1 cellular context compared by ENCODE assay signal in the genomic region with DNA sequence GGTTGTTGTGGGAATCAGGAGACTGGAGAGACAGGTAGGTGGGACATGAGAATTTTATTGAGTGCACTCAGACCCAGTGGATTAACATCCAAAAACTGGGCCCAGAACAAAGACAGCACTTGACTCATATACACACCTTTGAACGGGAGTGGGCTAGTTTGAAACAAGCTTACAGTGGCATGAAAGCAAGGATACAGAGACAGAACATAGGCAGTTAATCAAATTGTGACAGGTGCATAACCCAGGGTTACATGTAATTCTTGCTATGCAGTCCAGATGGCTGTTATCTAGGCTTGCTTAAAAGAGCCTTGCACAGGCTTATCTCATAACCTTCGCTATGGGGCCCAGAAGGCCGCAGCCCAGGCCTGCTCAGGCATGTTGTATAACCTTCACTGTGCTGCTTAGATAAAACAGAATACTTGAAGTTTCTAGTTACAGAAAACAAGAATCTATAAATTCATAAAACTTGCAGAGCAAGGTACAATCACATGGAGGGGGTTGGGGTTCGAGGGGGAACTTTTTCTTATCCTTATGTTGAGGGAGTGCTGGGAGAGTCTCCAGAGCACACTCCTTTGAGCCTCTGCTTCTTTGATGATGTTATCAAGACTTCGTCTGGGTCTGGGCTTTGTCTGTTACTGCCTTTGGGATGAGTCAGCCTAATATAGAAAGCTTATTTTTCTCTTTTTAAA.
TF ChIP-seq lines count a peak whose summit lies in the region.

No MANE protein-coding gene starts in this region.

TF ChIP-seq in K562, 482 proteins besides CTCF, POLR2A, EP300 and RAD21 (continued from another document and continues in another):
- TF ChIP-seq, protein P1, sequence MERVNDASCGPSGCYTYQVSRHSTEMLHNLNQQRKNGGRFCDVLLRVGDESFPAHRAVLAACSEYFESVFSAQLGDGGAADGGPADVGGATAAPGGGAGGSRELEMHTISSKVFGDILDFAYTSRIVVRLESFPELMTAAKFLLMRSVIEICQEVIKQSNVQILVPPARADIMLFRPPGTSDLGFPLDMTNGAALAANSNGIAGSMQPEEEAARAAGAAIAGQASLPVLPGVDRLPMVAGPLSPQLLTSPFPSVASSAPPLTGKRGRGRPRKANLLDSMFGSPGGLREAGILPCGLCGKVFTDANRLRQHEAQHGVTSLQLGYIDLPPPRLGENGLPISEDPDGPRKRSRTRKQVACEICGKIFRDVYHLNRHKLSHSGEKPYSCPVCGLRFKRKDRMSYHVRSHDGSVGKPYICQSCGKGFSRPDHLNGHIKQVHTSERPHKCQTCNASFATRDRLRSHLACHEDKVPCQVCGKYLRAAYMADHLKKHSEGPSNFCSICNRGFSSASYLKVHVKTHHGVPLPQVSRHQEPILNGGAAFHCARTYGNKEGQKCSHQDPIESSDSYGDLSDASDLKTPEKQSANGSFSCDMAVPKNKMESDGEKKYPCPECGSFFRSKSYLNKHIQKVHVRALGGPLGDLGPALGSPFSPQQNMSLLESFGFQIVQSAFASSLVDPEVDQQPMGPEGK (CRISPR knock-in tag; IDR thresholded peaks at IDR 0.05; ENCODE audit: borderline replicate concordance), result no peak
- TF ChIP-seq SIRT6 (IDR thresholded peaks at IDR 0.05; ENCODE audit: low read depth, low read length) (no peak), SMARCA5 (IDR thresholded peaks at IDR 0.05) (no peak), EWSR1 (IDR thresholded peaks at IDR 0.05; ENCODE audit: borderline replicate concordance, low read depth, partially characterized antibody) (no peak), JUN (IDR thresholded peaks at IDR 0.05; ENCODE audit: borderline replicate concordance, low read depth, low read length) (peak; percentile 60; the same call in 1 of the 2 replicates), JUN (CRISPR knock-in tag; IDR thresholded peaks at IDR 0.05; ENCODE audit: borderline replicate concordance) (no peak), ZKSCAN3 (CRISPR knock-in tag; IDR thresholded peaks at IDR 0.05) (no peak), ZNF785 (CRISPR knock-in tag; IDR thresholded peaks at IDR 0.05) (no peak), CBX1 (IDR thresholded peaks at IDR 0.05; ENCODE audit: low read depth) (peak; percentile 93), ZNF311 (CRISPR knock-in tag; IDR thresholded peaks at IDR 0.05) (no peak), RBBP5 (IDR thresholded peaks at IDR 0.05; ENCODE audit: borderline replicate concordance, insufficient read depth, low read length, poor library complexity, severe bottlenecking) (no peak), ZNF174 (CRISPR knock-in tag; IDR thresholded peaks at IDR 0.05) (no peak), MBD2 (IDR thresholded peaks at IDR 0.05; ENCODE audit: borderline replicate concordance, low read depth) (no peak), ZFPM2 (CRISPR knock-in tag; IDR thresholded peaks at IDR 0.05) (no peak), DIDO1 (tag; IDR thresholded peaks at IDR 0.05; ENCODE audit: low read depth) (no peak), ZNF431 (CRISPR knock-in tag; IDR thresholded peaks at IDR 0.05) (peak; percentile 54; the same call in 1 of the 2 replicates), TAF1 (IDR thresholded peaks at IDR 0.05; ENCODE audit: control insufficient read depth, extremely low read depth, insufficient read depth, low read length, severe bottlenecking) (no peak), ZNF668 (CRISPR knock-in tag; IDR thresholded peaks at IDR 0.05) (no peak), ZNF583 (CRISPR knock-in tag; IDR thresholded peaks at IDR 0.05) (no peak), SMARCA4 (IDR thresholded peaks at IDR 0.05) (peak; percentile 82), TGIF2 (CRISPR knock-in tag; IDR thresholded peaks at IDR 0.05) (no peak), GATAD2B (IDR thresholded peaks at IDR 0.05; ENCODE audit: borderline replicate concordance) (no peak), CTBP1 (IDR thresholded peaks at IDR 0.05; ENCODE audit: borderline replicate concordance) (0 out of 2 replicates have a peak, but pooled peaks have one; percentile 15), BRCA1 (IDR thresholded peaks at IDR 0.05) (no peak), BRCA1 (CRISPR knock-in tag; IDR thresholded peaks at IDR 0.05) (no peak), ILF3 (IDR thresholded peaks at IDR 0.05; ENCODE audit: borderline replicate concordance) (no peak), FOXA3 (CRISPR knock-in tag; conservative IDR thresholded peaks at IDR 0.05 in 1 of 2, IDR thresholded peaks at IDR 0.05 in 1 of 2) (no peak), BDP1 (IDR thresholded peaks at IDR 0.05; ENCODE audit: insufficient read depth, insufficient read length) (no peak), ZBTB7A (IDR thresholded peaks at IDR 0.05; ENCODE audit: borderline replicate concordance, control insufficient read depth, low read depth, low read length) (no peak), MIER1 (IDR thresholded peaks at IDR 0.05; ENCODE audit: low read depth) (no peak), ADNP (tag; IDR thresholded peaks at IDR 0.05) (peak; percentile 45; the same call in 1 of the 2 replicates), ZNF830 (CRISPR knock-in tag; IDR thresholded peaks at IDR 0.05) (no peak), RFX1 (IDR thresholded peaks at IDR 0.05) (peak; percentile 78), SUPT5H (IDR thresholded peaks at IDR 0.05) (no peak), CHCHD3 (CRISPR knock-in tag; IDR thresholded peaks at IDR 0.05) (no peak), ZBED1 (IDR thresholded peaks at IDR 0.05) (0 out of 2 replicates have a peak, but pooled peaks have one; percentile 37), POLR2AphosphoS5 (IDR thresholded peaks at IDR 0.05; ENCODE audit: control insufficient read depth, insufficient read depth, low read depth, low read length) (peak; percentile 88), COPS2 (conservative IDR thresholded peaks at IDR 0.05) (no peak), ZNF445 (CRISPR knock-in tag; IDR thresholded peaks at IDR 0.05; ENCODE audit: low read depth) (no peak), CCAR2 (IDR thresholded peaks at IDR 0.05; ENCODE audit: low read depth, low read length) (no peak), ZNF121 (CRISPR knock-in tag; conservative IDR thresholded peaks at IDR 0.05) (no peak), RNF2 (IDR thresholded peaks at IDR 0.05) (0 out of 2 replicates have a peak, but pooled peaks have one; percentile 25)
- TF ChIP-seq, protein P2, sequence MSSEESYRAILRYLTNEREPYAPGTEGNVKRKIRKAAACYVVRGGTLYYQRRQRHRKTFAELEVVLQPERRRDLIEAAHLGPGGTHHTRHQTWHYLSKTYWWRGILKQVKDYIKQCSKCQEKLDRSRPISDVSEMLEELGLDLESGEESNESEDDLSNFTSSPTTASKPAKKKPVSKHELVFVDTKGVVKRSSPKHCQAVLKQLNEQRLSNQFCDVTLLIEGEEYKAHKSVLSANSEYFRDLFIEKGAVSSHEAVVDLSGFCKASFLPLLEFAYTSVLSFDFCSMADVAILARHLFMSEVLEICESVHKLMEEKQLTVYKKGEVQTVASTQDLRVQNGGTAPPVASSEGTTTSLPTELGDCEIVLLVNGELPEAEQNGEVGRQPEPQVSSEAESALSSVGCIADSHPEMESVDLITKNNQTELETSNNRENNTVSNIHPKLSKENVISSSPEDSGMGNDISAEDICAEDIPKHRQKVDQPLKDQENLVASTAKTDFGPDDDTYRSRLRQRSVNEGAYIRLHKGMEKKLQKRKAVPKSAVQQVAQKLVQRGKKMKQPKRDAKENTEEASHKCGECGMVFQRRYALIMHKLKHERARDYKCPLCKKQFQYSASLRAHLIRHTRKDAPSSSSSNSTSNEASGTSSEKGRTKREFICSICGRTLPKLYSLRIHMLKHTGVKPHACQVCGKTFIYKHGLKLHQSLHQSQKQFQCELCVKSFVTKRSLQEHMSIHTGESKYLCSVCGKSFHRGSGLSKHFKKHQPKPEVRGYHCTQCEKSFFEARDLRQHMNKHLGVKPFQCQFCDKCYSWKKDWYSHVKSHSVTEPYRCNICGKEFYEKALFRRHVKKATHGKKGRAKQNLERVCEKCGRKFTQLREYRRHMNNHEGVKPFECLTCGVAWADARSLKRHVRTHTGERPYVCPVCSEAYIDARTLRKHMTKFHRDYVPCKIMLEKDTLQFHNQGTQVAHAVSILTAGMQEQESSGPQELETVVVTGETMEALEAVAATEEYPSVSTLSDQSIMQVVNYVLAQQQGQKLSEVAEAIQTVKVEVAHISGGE (CRISPR knock-in tag; IDR thresholded peaks at IDR 0.05), result peak in 1 of 3 experiments; percentile 36; a peak in 1 of 6 replicates
- TF ChIP-seq, protein P3, sequence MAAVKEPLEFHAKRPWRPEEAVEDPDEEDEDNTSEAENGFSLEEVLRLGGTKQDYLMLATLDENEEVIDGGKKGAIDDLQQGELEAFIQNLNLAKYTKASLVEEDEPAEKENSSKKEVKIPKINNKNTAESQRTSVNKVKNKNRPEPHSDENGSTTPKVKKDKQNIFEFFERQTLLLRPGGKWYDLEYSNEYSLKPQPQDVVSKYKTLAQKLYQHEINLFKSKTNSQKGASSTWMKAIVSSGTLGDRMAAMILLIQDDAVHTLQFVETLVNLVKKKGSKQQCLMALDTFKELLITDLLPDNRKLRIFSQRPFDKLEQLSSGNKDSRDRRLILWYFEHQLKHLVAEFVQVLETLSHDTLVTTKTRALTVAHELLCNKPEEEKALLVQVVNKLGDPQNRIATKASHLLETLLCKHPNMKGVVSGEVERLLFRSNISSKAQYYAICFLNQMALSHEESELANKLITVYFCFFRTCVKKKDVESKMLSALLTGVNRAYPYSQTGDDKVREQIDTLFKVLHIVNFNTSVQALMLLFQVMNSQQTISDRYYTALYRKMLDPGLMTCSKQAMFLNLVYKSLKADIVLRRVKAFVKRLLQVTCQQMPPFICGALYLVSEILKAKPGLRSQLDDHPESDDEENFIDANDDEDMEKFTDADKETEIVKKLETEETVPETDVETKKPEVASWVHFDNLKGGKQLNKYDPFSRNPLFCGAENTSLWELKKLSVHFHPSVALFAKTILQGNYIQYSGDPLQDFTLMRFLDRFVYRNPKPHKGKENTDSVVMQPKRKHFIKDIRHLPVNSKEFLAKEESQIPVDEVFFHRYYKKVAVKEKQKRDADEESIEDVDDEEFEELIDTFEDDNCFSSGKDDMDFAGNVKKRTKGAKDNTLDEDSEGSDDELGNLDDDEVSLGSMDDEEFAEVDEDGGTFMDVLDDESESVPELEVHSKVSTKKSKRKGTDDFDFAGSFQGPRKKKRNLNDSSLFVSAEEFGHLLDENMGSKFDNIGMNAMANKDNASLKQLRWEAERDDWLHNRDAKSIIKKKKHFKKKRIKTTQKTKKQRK (IDR thresholded peaks at IDR 0.05; ENCODE audit: borderline replicate concordance, low read depth, low read length), result no peak
- TF ChIP-seq, protein P4, sequence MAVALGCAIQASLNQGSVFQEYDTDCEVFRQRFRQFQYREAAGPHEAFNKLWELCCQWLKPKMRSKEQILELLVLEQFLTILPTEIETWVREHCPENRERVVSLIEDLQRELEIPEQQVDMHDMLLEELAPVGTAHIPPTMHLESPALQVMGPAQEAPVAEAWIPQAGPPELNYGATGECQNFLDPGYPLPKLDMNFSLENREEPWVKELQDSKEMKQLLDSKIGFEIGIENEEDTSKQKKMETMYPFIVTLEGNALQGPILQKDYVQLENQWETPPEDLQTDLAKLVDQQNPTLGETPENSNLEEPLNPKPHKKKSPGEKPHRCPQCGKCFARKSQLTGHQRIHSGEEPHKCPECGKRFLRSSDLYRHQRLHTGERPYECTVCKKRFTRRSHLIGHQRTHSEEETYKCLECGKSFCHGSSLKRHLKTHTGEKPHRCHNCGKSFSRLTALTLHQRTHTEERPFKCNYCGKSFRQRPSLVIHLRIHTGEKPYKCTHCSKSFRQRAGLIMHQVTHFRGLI (CRISPR knock-in tag; IDR thresholded peaks at IDR 0.05), result no peak
- TF ChIP-seq, protein P5, sequence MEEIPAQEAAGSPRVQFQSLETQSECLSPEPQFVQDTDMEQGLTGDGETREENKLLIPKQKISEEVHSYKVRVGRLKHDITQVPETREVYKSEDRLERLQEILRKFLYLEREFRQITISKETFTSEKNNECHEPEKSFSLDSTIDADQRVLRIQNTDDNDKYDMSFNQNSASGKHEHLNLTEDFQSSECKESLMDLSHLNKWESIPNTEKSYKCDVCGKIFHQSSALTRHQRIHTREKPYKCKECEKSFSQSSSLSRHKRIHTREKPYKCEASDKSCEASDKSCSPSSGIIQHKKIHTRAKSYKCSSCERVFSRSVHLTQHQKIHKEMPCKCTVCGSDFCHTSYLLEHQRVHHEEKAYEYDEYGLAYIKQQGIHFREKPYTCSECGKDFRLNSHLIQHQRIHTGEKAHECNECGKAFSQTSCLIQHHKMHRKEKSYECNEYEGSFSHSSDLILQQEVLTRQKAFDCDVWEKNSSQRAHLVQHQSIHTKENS (CRISPR knock-in tag; IDR thresholded peaks at IDR 0.05), result no peak
- TF ChIP-seq, protein P6, sequence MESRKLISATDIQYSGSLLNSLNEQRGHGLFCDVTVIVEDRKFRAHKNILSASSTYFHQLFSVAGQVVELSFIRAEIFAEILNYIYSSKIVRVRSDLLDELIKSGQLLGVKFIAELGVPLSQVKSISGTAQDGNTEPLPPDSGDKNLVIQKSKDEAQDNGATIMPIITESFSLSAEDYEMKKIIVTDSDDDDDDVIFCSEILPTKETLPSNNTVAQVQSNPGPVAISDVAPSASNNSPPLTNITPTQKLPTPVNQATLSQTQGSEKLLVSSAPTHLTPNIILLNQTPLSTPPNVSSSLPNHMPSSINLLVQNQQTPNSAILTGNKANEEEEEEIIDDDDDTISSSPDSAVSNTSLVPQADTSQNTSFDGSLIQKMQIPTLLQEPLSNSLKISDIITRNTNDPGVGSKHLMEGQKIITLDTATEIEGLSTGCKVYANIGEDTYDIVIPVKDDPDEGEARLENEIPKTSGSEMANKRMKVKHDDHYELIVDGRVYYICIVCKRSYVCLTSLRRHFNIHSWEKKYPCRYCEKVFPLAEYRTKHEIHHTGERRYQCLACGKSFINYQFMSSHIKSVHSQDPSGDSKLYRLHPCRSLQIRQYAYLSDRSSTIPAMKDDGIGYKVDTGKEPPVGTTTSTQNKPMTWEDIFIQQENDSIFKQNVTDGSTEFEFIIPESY (CRISPR knock-in tag; IDR thresholded peaks at IDR 0.05), result peak; percentile 39; the same call in 1 of the 2 replicates
- TF ChIP-seq, protein P7, sequence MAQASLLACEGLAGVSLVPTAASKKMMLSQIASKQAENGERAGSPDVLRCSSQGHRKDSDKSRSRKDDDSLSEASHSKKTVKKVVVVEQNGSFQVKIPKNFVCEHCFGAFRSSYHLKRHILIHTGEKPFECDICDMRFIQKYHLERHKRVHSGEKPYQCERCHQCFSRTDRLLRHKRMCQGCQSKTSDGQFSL (CRISPR knock-in tag; IDR thresholded peaks at IDR 0.05), result no peak
- TF ChIP-seq, protein P7 (tag; IDR thresholded peaks at IDR 0.05), result no peak
